In genomic region chr5:140557136-140557805, GRCh38 we compare ENCODE assay signal across 8 cellular contexts. TPM values are rescaled to one million over a fixed set of nuclear protein-coding genes. Genes with fewer than 3 reads are reported as not detected.
DNase-seq lines count a peak whose midpoint lies in the region; ATAC-seq, FAIRE-seq and TF ChIP-seq lines count a peak whose summit lies in the region.

Gene SRA1 (minus strand): TSS chr5:140557473. CDS start chr5:140557452, 21 bp downstream.

- peak; percentile 83 for ATAC-seq in GM18870 (IDR thresholded peaks at IDR 0.05; ENCODE audit: unreplicated experiment)
- peak; percentile 94 for ATAC-seq in HG03108 (IDR thresholded peaks at IDR 0.05; ENCODE audit: unreplicated experiment)

- DNase-seq in AG04449 (ENCODE audit: low read depth, low spot score) = no peak
- DNase-seq in NCI-H2171 treated with DMSO at 0.1 percent for 48 hours (lab: John Stamatoyannopoulos, UW) = peak; percentile 74
- peak; percentile 82 for DNase-seq in bronchial epithelial cell (ENCODE audit: low read depth)
- peak; percentile 89 to 90 (median 89) for DNase-seq in immature natural killer cell
- DNase-seq in smooth muscle cell of the brain vasculature (ENCODE audit: low read depth, low spot score) = peak; percentile 77

- CTCF ChIA-PET in AG04449 (lab: Yijun Ruan, JAX) = interaction anchor here (1.3 to 2.3 kb wide), 4 partner anchors 9 to 184 kb away, joined by 4 to 17 read pairs (median 5); partner anchors contain the start of genes CD14 and EIF4EBP3

- H3K4me1 Mint-ChIP-seq in immature natural killer cell = peaks cover 49 to 52% of the 10 kb centered on the region in 2 donors

- no peaks in the 10 kb centered on the region for H3K36me3 ChIP-seq in bronchial epithelial cell (ENCODE audit: control insufficient read depth, insufficient read depth, low read length)

- POLR2A ChIA-PET in AG04449 (lab: Yijun Ruan, JAX) = interaction anchor here (0.6 to 2.6 kb wide), 8 partner anchors 10 to 156 kb away, joined by 3 to 22 read pairs (median 4); partner anchors contain the start of genes ANKHD1, CD14, EIF4EBP3 and IK

- TF ChIP-seq CTCF in AG04449 (IDR thresholded peaks at IDR 0.05; ENCODE audit: insufficient read depth, low read length, missing control alignments) (peak; percentile 4), WI38 (IDR thresholded peaks at IDR 0.05; ENCODE audit: low read depth, low read length) (no peak), bronchial epithelial cell (IDR thresholded peaks at IDR 0.05; ENCODE audit: insufficient read depth, low read length, severe bottlenecking) (no peak)

- no peak for FAIRE-seq in bronchial epithelial cell (lab: Jason Lieb, UNC)

- no peaks in the 10 kb centered on the region for H3K9me3 Mint-ChIP-seq in immature natural killer cell

- no peaks in the 10 kb centered on the region for H3K27me3 ChIP-seq in bronchial epithelial cell (ENCODE audit: control insufficient read depth, insufficient read depth, low read length)

- peaks cover 6 to 12% (median 8%) of the 10 kb centered on the region in 3 donors for H3K27me3 Mint-ChIP-seq in immature natural killer cell (ENCODE audit: low read depth in 3 of 3)

- H3K27ac Mint-ChIP-seq in immature natural killer cell = peak within 1 kb of the TSS; percentile 88 to 99 (median 96)

- H3K4me3 Mint-ChIP-seq in immature natural killer cell = peak within 1 kb of the TSS; percentile 83 to 94 (median 90)

- H3K36me3 Mint-ChIP-seq in immature natural killer cell = peaks cover 4% of the 10 kb centered on the region in 3 donors

- peak within 1 kb of the TSS; percentile 86 for H3K4me3 ChIP-seq in AG04449 (ENCODE audit: low read depth, low read length)
- H3K4me3 ChIP-seq in WI38 (ENCODE audit: low read depth, low read length) = peak within 1 kb of the TSS; percentile 82
- peak within 1 kb of the TSS; percentile 85 for H3K4me3 ChIP-seq in bronchial epithelial cell (ENCODE audit: low read depth, low read length)

RNA-seq across cellular contexts. Expression of gene SRA1, which starts in this region (rescaled TPM):
- total RNA-seq in bronchial epithelial cell = 39.8 and 48.5 TPM in 2 replicates
- polyA plus RNA-seq in immature natural killer cell = 10 to 100 TPM; 44.5 to 77.4 (median 55.7) TPM
